ENCODE assay signal across 16 cellular contexts in the genomic region with DNA sequence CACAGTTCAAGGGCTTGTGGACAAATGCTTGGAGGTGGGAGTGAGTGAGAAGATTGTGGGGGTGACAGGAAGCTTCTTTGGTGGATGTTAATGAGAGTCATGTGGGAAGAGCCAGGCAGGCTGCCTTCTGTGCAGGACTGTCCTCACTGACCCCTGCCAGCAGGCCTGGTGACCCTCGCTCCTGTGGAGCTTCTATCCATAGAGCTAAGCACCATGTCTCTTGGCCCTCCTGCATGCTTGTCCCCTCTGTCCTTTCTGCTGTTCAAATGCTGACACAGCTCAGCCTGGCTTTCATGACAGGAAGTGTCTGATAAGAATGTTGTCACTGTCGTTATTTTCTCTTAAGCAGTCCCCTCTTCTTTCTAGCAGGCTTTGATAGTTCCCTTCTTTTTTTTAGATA.
"Had no signal": no experiment of that assay in that cellular context is flagged by ENCODE, and none has a peak within 500 bp of the region (broad histone marks: within the 10 kb centered on the region; RNA-seq: fewer than 3 reads in every experiment).

No MANE protein-coding gene starts in this region.

- H3K27ac ChIP-seq: colonic mucosa, esophagus squamous epithelium, pancreas, tibial nerve had no signal

- H3K9me3 ChIP-seq: colonic mucosa, esophagus squamous epithelium, pancreas, tibial nerve had no signal

- H3K4me1 ChIP-seq: colonic mucosa, esophagus squamous epithelium, pancreas, tibial nerve had no signal

- H3K27ac Mint-ChIP-seq: immature natural killer cell had no signal

- H3K4me3 ChIP-seq: colonic mucosa, esophagus squamous epithelium, lung, pancreas, tibial nerve had no signal

- H3K9me3 Mint-ChIP-seq: activated naive CD4-positive, alpha-beta T cell treated with anti-CD3 and anti-CD28 coated beads, Interleukin-2, amount 50 U/mL, for 72 hours; activated T-cell treated with anti-CD3 and anti-CD28 coated beads, Interleukin-2, amount 50 U/mL, for 4 hours; immature natural killer cell had no signal

- H3K4me3 Mint-ChIP-seq: activated T-cell treated with anti-CD3 and anti-CD28 coated beads, Interleukin-2, amount 50 U/mL, for 4 hours; immature natural killer cell had no signal

- H3K27me3 ChIP-seq: colonic mucosa, esophagus squamous epithelium, pancreas, tibial nerve had no signal

- FAIRE-seq: pancreas, TTC549 had no signal

- DNase-seq: activated CD4-positive, alpha-beta T cell treated with anti-CD3 and anti-CD28 coated beads, Interleukin-2, amount 50 U/mL, for 1 hour; activated gamma-delta T cell; activated T-cell treated with anti-CD3 and anti-CD28 coated beads, Interleukin-2, amount 50 U/mL, for 4 hours; caudate nucleus; colonic mucosa; esophagus squamous epithelium; immature natural killer cell; pancreas; stimulated activated CD4-positive, alpha-beta T cell treated with anti-CD3 and anti-CD28 coated beads, Interleukin-4, amount 100 ng/mL, for 1 hour; stimulated activated naive CD4-positive, alpha-beta T cell treated with Interleukin-2 at 50 U/mL for 16 hours; substantia nigra; T-helper 2 cell had no signal

- ATAC-seq: activated naive CD4-positive, alpha-beta T cell treated with anti-CD3 and anti-CD28 coated beads, Interleukin-2, amount 50 U/mL, for 72 hours; activated T-cell treated with anti-CD3 and anti-CD28 coated beads, Interleukin-2, amount 50 U/mL, for 4 hours; pancreas had no signal

- H3K4me1 Mint-ChIP-seq: immature natural killer cell had no signal
